In the genomic region with DNA sequence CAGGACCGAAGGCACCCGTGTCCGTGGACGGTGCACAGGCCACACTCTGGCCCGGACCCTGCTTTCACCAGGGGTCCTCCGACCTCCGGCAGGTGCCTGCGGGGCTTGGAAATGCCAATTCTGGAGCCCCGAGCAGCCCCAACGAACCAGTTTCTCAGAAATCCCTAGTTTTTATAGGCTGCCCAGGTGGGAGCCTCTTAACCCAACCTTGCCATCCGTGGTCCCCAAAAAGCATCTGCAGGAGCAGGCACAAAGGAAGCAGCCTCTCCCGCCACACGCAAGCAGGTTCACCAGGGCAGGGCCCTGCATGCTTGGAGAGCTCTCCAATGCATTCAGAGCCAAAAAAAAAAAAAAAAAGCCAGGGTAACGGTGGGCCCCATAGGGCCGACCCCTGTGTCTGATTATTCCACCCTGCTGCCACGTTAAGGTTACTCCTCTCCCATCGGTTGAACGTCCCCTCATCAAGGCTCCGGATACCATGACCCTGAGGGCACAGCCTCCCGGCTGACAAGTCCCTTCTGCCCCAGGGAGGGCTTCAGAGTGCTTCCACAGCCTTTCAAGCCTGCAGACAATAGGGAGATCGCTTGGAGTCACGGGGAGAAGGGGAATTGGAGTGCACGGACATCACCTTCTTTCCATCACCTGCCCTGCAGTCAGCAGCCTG, we compare ENCODE assay signal across 8 cellular contexts. TPM values are rescaled to one million over a fixed set of nuclear protein-coding genes. Genes with fewer than 3 reads are reported as not detected.
DNase-seq lines count a peak whose midpoint lies in the region; ATAC-seq and TF ChIP-seq lines count a peak whose summit lies in the region.

No MANE protein-coding gene starts in this region.

- H3K27me3 Mint-ChIP-seq in neural crest cell (ENCODE audit: low read depth) = no peaks in the 10 kb centered on the region

- H3K4me3 Mint-ChIP-seq in neural crest cell = peak overlapping the region; percentile 90

- peak overlapping the region; percentile 81 for H3K27ac Mint-ChIP-seq in neural crest cell (ENCODE audit: unreplicated experiment)

- intact Hi-C loops in dorsolateral prefrontal cortex (cut with DNase I) = no loop called here

- H3K4me1 Mint-ChIP-seq in neural crest cell = peaks cover 28% of the 10 kb centered on the region

- H3K4me2 ChIP-seq in BLaER1 treated with 17β-estradiol and CSF1 and Interleukin-3, amounts not matched to agents 10 nM and 100 nM = peak overlapping the region; percentile 89 to 100 (median 99)

- no peaks in the 10 kb centered on the region for H3K36me3 Mint-ChIP-seq in neural crest cell (ENCODE audit: low read depth)

- H3K27ac ChIP-seq in BLaER1 treated with 17β-estradiol and CSF1 and Interleukin-3, amounts not matched to agents 10 nM and 100 nM = peak overlapping the region; percentile 52 to 92 (median 76); a peak in 21 of 22 replicates
- peak overlapping the region in 58 of 59 donors; percentile 14 to 100 (median 87) for H3K27ac ChIP-seq in dorsolateral prefrontal cortex

- H3K9me3 Mint-ChIP-seq in neural crest cell = no peaks in the 10 kb centered on the region

- H4K20me1 ChIP-seq in BLaER1 treated with 17β-estradiol and CSF1 and Interleukin-3, amounts not matched to agents 10 nM and 100 nM = peaks cover 14 to 81% (median 45%) of the 10 kb centered on the region in 11 experiments; a peak in 21 of 22 replicates

- H3K27me3 ChIP-seq in BLaER1 treated with 17β-estradiol and CSF1 and Interleukin-3, amounts not matched to agents 10 nM and 100 nM = no peaks in the 10 kb centered on the region
- H3K27me3 ChIP-seq in MG63 (no peaks in the 10 kb centered on the region), dorsolateral prefrontal cortex (no peaks in the 10 kb centered on the region)

- DNase-seq in MG63 (no peak), dorsolateral prefrontal cortex (no peak), neural crest cell (ENCODE audit: low read depth, low spot score) (no peak), NCI-H2196 (lab: John Stamatoyannopoulos, UW; ENCODE audit: unreplicated experiment) (no peak)
- DNase-seq in central memory CD4-positive, alpha-beta T cell = no peak

- ATAC-seq in GM18867 (IDR thresholded peaks at IDR 0.05; ENCODE audit: unreplicated experiment) (no peak), GM21825 (IDR thresholded peaks at IDR 0.05; ENCODE audit: unreplicated experiment) (no peak)

- H3K4me3 ChIP-seq in BLaER1 treated with 17β-estradiol and CSF1 and Interleukin-3, amounts not matched to agents 10 nM and 100 nM = peak overlapping the region; percentile 79 to 89 (median 86)
- H3K4me3 ChIP-seq in MG63 = peak overlapping the region; percentile 59
- peak overlapping the region; percentile 53 to 100 (median 75) for H3K4me3 ChIP-seq in dorsolateral prefrontal cortex

- peaks cover 69 to 80% (median 77%) of the 10 kb centered on the region in 10 experiments for H3K4me1 ChIP-seq in BLaER1 treated with 17β-estradiol and CSF1 and Interleukin-3, amounts not matched to agents 10 nM and 100 nM

- TF ChIP-seq CTCF in dorsolateral prefrontal cortex (IDR thresholded peaks at IDR 0.05 in 54 of 56, conservative IDR thresholded peaks at IDR 0.05 in 2 of 56; ENCODE audit: low read depth in 1 of 56, partially characterized antibody in 56 of 56) (peak in 1 of 56 donors; percentile 5), neural crest cell (conservative IDR thresholded peaks at IDR 0.05) (no peak)

- H3K9ac ChIP-seq in BLaER1 treated with 17β-estradiol and CSF1 and Interleukin-3, amounts not matched to agents 10 nM and 100 nM = peak overlapping the region; percentile 76 to 97 (median 85)

- no peaks in the 10 kb centered on the region for H3K9me3 ChIP-seq in BLaER1 treated with 17β-estradiol and CSF1 and Interleukin-3, amounts not matched to agents 10 nM and 100 nM (replicated peaks in 1 of 11)
- H3K9me3 ChIP-seq in MG63 = no peaks in the 10 kb centered on the region

- H3K36me3 ChIP-seq in BLaER1 treated with 17β-estradiol and CSF1 and Interleukin-3, amounts not matched to agents 10 nM and 100 nM = 0 out of 22 replicates have a peak, but pooled peaks cover 0 to 8% (median 0%) of the 10 kb centered on the region in 11 experiments
- peaks cover 4% of the 10 kb centered on the region for H3K36me3 ChIP-seq in MG63

RNA-seq across cellular contexts. Expression of a gene that starts 0.8 kb away (rescaled TPM):
- total RNA-seq in MG63 (2014; rRNA removed; shearing (Covaris generic); ENCODE audit: low replicate concordance) = 6.2 and 12.0 TPM in 2 replicates
- total RNA-seq in dorsolateral prefrontal cortex (100 to 1,000 TPM in 4 of 120 experiments, 10 to 100 TPM in 116; 26.2 to 176 (median 57.3) TPM), neural crest cell (22.0 and 25.1 TPM in 2 replicates)

RNA-seq across cellular contexts. Expression of a gene that starts 4.1 kb away (rescaled TPM):
- total RNA-seq in MG63 (2014; rRNA removed; shearing (Covaris generic); ENCODE audit: low replicate concordance) = 33.5 and 61.7 TPM in 2 replicates
- 10 to 100 TPM; 28.1 to 47.4 (median 37.9) TPM for total RNA-seq in dorsolateral prefrontal cortex
- total RNA-seq in neural crest cell = 45.0 and 49.7 TPM in 2 replicates

RNA-seq across cellular contexts. Expression of a gene that starts 4.2 kb away (rescaled TPM):
- total RNA-seq in MG63 (2014; rRNA removed; shearing (Covaris generic); ENCODE audit: low replicate concordance) = 2.0 and 5.7 TPM in 2 replicates
- 10 to 100 TPM; 11.4 to 35.4 (median 19.7) TPM for total RNA-seq in dorsolateral prefrontal cortex
- total RNA-seq in neural crest cell = 36.6 and 39.4 TPM in 2 replicates

RNA-seq across cellular contexts. Expression of a gene that starts 12.9 kb away (rescaled TPM):
- total RNA-seq in MG63 (2014; rRNA removed; shearing (Covaris generic); ENCODE audit: low replicate concordance) = 161 and 267 TPM in 2 replicates
- total RNA-seq in dorsolateral prefrontal cortex (10 to 100 TPM; 37.0 to 77.8 (median 49.6) TPM), neural crest cell (64.8 and 66.4 TPM in 2 replicates)

RNA-seq across cellular contexts. Expression of a gene that starts 13.0 kb away (rescaled TPM):
- total RNA-seq in MG63 (2014; rRNA removed; shearing (Covaris generic); ENCODE audit: low replicate concordance) = 31.1 and 34.6 TPM in 2 replicates
- total RNA-seq in dorsolateral prefrontal cortex = 100 to 1,000 TPM in 1 of 120 experiments, 10 to 100 TPM in 119; 51.4 to 105 (median 68.3) TPM
- 69.3 and 71.7 TPM in 2 replicates for total RNA-seq in neural crest cell
